In genomic region chr20:3781153-3781910, GRCh38 we compare ENCODE assay signal across 1 cellular context.
A peak's percentile ranks its signal among the peaks of the same experiment; 100 is the strongest.
TF ChIP-seq lines count a peak whose summit lies in the region.

SPEF1 (minus strand) TSS chr20:3781448; CDS start chr20:3781287, 161 bp downstream.

TF ChIP-seq in HEK293, 187 proteins besides CTCF, POLR2A, EP300 and RAD21 (continued from another document):
- TF ChIP-seq ZNF148 (tag by site-specific recombination; IDR thresholded peaks at IDR 0.05; ENCODE audit: borderline replicate concordance): no peak
- TF ChIP-seq ZNF501 (tag by site-specific recombination; IDR thresholded peaks at IDR 0.05): peak; percentile 46; the same call in 1 of the 2 replicates
- no peak for TF ChIP-seq OVOL3 (tag by site-specific recombination; IDR thresholded peaks at IDR 0.05)
- peak; percentile 90 for TF ChIP-seq YY1 (tag by site-specific recombination; IDR thresholded peaks at IDR 0.05)
- TF ChIP-seq ZNF529 (tag by site-specific recombination; IDR thresholded peaks at IDR 0.05; ENCODE audit: insufficient replicate concordance): no peak
- no peak for TF ChIP-seq ZNF530 (tag by site-specific recombination; IDR thresholded peaks at IDR 0.05; ENCODE audit: low read depth)
TF ChIP-seq in HEK293: peak in this region for 26.
